In genomic region chr3:107414325-107414964, GRCh38 we compare ENCODE assay signal across 14 cellular contexts. TPM values are rescaled to one million over a fixed set of nuclear protein-coding genes. Genes with fewer than 3 reads are reported as not detected.
DNase-seq lines count a peak whose midpoint lies in the region; ATAC-seq and TF ChIP-seq lines count a peak whose summit lies in the region.
"Had no signal": no experiment of that assay in that cellular context is flagged by ENCODE, and none has a peak within 500 bp of the region (broad histone marks: within the 10 kb centered on the region; RNA-seq: fewer than 3 reads in every experiment).

No MANE protein-coding gene starts in this region.

- H2AFZ ChIP-seq in DND-41 (ENCODE audit: low read depth, low read length): peak overlapping the region; percentile 70
- no peak overlapping the region for H2AFZ ChIP-seq in smooth muscle cell (ENCODE audit: low read depth)
- no peak overlapping the region for H2AFZ ChIP-seq in H9 (ENCODE audit: low read length)

- H3K4ac ChIP-seq in H9 (ENCODE audit: low read depth, low read length): no peak overlapping the region

- no peak for DNase-seq in DND-41
- no peak for DNase-seq in smooth muscle cell (lab: John Stamatoyannopoulos, UW; ENCODE audit: unreplicated experiment)
- no peak for DNase-seq in NCI-H446 (lab: John Stamatoyannopoulos, UW)
- no peak for DNase-seq in H9
- no peak for DNase-seq in breast epithelium (ENCODE audit: low spot score in 2 of 2)
- DNase-seq: cerebellar nuclear complex, left colon, T1000 had no signal

- H3T11ph ChIP-seq in H9 (ENCODE audit: low read length): no peak overlapping the region

- H3K27me3 ChIP-seq in DND-41 (ENCODE audit: insufficient read depth, low read length, poor library complexity) (no peaks in the 10 kb centered on the region), smooth muscle cell (ENCODE audit: low read depth) (no peaks in the 10 kb centered on the region), H9 (ENCODE audit: insufficient read depth, low read length) (no peaks in the 10 kb centered on the region), breast epithelium (no peaks in the 10 kb centered on the region)

- no peak for TF ChIP-seq CTCF in DND-41 (IDR thresholded peaks at IDR 0.05; ENCODE audit: borderline replicate concordance, extremely low read depth, low read length, poor library complexity, severe bottlenecking)
- no peak for TF ChIP-seq CTCF in smooth muscle cell (IDR thresholded peaks at IDR 0.05; ENCODE audit: borderline replicate concordance, insufficient read depth, poor library complexity, severe bottlenecking)
- TF ChIP-seq CTCF in H9 (conservative IDR thresholded peaks at IDR 0.05): no peak
- TF ChIP-seq CTCF in breast epithelium (IDR thresholded peaks at IDR 0.05): no peak

- no peaks in the 10 kb centered on the region for H3K27me3 Mint-ChIP-seq in H9 (ENCODE audit: low read depth)

- no peak overlapping the region for H2BK5ac ChIP-seq in H9 (ENCODE audit: insufficient read length, low read length)

- H3K4me1 ChIP-seq in DND-41 (ENCODE audit: insufficient read depth, low read length): peaks cover 14% of the 10 kb centered on the region
- H3K4me1 ChIP-seq in smooth muscle cell (ENCODE audit: low read depth): no peaks in the 10 kb centered on the region
- H3K4me1 ChIP-seq in H9 (ENCODE audit: insufficient read depth, low read length): no peaks in the 10 kb centered on the region
- no peaks in the 10 kb centered on the region for H3K4me1 ChIP-seq in breast epithelium

- H3K4me3 Mint-ChIP-seq in H9: no peak overlapping the region

- ATAC-seq in DND-41 (ENCODE audit: insufficient read depth, low read depth): peak; percentile 90
- ATAC-seq in GM19372 (IDR thresholded peaks at IDR 0.05; ENCODE audit: low read depth, unreplicated experiment): peak; percentile 86
- ATAC-seq in HG02840 (IDR thresholded peaks at IDR 0.05; ENCODE audit: low FRiP score, unreplicated experiment): peak; percentile 75
- ATAC-seq in HG03565 (IDR thresholded peaks at IDR 0.05; ENCODE audit: unreplicated experiment): peak; percentile 93
- ATAC-seq: HCT116, left colon had no signal

- H3K36me3 ChIP-seq in DND-41 (ENCODE audit: insufficient read depth, low read length) (no peaks in the 10 kb centered on the region), smooth muscle cell (ENCODE audit: low read depth) (no peaks in the 10 kb centered on the region), breast epithelium (no peaks in the 10 kb centered on the region)

- H2AK5ac ChIP-seq in H9 (ENCODE audit: insufficient read length, low read length): no peak overlapping the region

- peak overlapping the region; percentile 37 for H3K4me2 ChIP-seq in DND-41 (ENCODE audit: insufficient read depth, low read length)
- no peak overlapping the region for H3K4me2 ChIP-seq in smooth muscle cell
- H3K4me2 ChIP-seq in H9 (ENCODE audit: insufficient read depth, insufficient read length, low read length): no peak overlapping the region

- no peak overlapping the region for H4K5ac ChIP-seq in H9 (ENCODE audit: insufficient read length, low read depth, low read length)

- H3K9ac ChIP-seq in DND-41 (ENCODE audit: low read depth, low read length): no peak overlapping the region; the same call in 1 of the 2 replicates
- no peak overlapping the region for H3K9ac ChIP-seq in smooth muscle cell (ENCODE audit: low read depth)
- H3K9ac ChIP-seq in H9 (ENCODE audit: extremely low read depth, insufficient read length, low read length): no peak overlapping the region

- H4K91ac ChIP-seq in H9 (ENCODE audit: insufficient read length, low read depth, low read length): no peak overlapping the region

- peaks cover 0 to 3% (median 0%) of the 10 kb centered on the region in 3 experiments; a peak in 3 of 7 replicates for H3K36me3 Mint-ChIP-seq in H9 (ENCODE audit: insufficient read depth in 1 of 3, low read depth in 3 of 3)

- H3K27ac ChIP-seq in DND-41 (ENCODE audit: low read length): peak overlapping the region; percentile 61; the same call in 1 of the 2 replicates
- H3K27ac ChIP-seq in smooth muscle cell (ENCODE audit: low read depth): no peak overlapping the region
- H3K27ac ChIP-seq in H9 (ENCODE audit: insufficient read length, low read depth, low read length): no peak overlapping the region
- no peak overlapping the region for H3K27ac ChIP-seq in breast epithelium

- H3K23ac ChIP-seq in H9 (ENCODE audit: insufficient read length, low read depth, low read length): no peak overlapping the region

- H4K20me1 ChIP-seq in DND-41 (ENCODE audit: insufficient read depth, low read length) (no peaks in the 10 kb centered on the region), smooth muscle cell (ENCODE audit: low read depth) (no peaks in the 10 kb centered on the region), H9 (ENCODE audit: control insufficient read depth, insufficient read depth, insufficient read length) (no peaks in the 10 kb centered on the region)

- H3K14ac ChIP-seq in H9 (ENCODE audit: insufficient read depth, low read length): no peak overlapping the region

- no peak overlapping the region for H3K56ac ChIP-seq in H9 (ENCODE audit: insufficient read length, low read depth, low read length)

- H3K23me2 ChIP-seq in H9 (ENCODE audit: insufficient read length, low read depth, low read length, poor library complexity, severe bottlenecking): no peaks in the 10 kb centered on the region

- no peak overlapping the region for H2BK12ac ChIP-seq in H9 (ENCODE audit: insufficient read length, low read depth, low read length)

- no peak overlapping the region for H2BK120ac ChIP-seq in H9 (ENCODE audit: low read depth, low read length, poor library complexity, severe bottlenecking)

- no peak overlapping the region for H2BK20ac ChIP-seq in H9 (ENCODE audit: low read depth, low read length, poor library complexity, severe bottlenecking)

- no peaks in the 10 kb centered on the region for H3K79me1 ChIP-seq in H9 (ENCODE audit: insufficient read depth, low read depth, low read length, poor library complexity, severe bottlenecking)

- no peak overlapping the region for H3K18ac ChIP-seq in H9 (ENCODE audit: insufficient read length, low read depth, low read length)

- H3K27ac Mint-ChIP-seq in H9: no peak overlapping the region

- WGBS in smooth muscle cell (ENCODE audit: low lambda C conversion rate): 94% methylated on average over 1 of the region's 1 CpG
- no CpG with 5 or more reads among the region's 1 CpG for whole genome bisulfite sequencing in H9 (ENCODE audit: extremely low coverage, insufficient read length, low lambda C conversion rate)

- no peak for TF ChIP-seq POLR2A in breast epithelium (IDR thresholded peaks at IDR 0.05)

- peaks cover 3 to 6% of the 10 kb centered on the region in 2 experiments; a peak in 4 of 5 replicates for H3K9me3 Mint-ChIP-seq in H9

- no peak overlapping the region for H2BK15ac ChIP-seq in H9 (ENCODE audit: low read depth, low read length)

- H3F3A ChIP-seq in smooth muscle cell (ENCODE audit: low read depth): no peaks in the 10 kb centered on the region

- H3K9me3 ChIP-seq in DND-41 (ENCODE audit: insufficient read depth, low read length, severe bottlenecking) (peaks cover 2% of the 10 kb centered on the region), smooth muscle cell (replicated peaks; ENCODE audit: low read depth) (no peaks in the 10 kb centered on the region), H9 (ENCODE audit: control insufficient read depth, low read depth, low read length) (no peaks in the 10 kb centered on the region), breast epithelium (peaks cover 0 to 8% of the 10 kb centered on the region in 2 donors)

- intact Hi-C loops in breast epithelium (cut with DNase I; ENCODE audit: low total_unique reads): no loop called here

- H3K79me2 ChIP-seq in DND-41 (ENCODE audit: insufficient read depth, low read length): no peaks in the 10 kb centered on the region
- no peaks in the 10 kb centered on the region for H3K79me2 ChIP-seq in smooth muscle cell (ENCODE audit: low read depth)
- no peaks in the 10 kb centered on the region for H3K79me2 ChIP-seq in H9 (ENCODE audit: insufficient read depth, low read length)

- no peak overlapping the region for H4K8ac ChIP-seq in H9 (replicated peaks; ENCODE audit: insufficient read length, low read depth, low read length)

- no peak overlapping the region for H3K4me3 ChIP-seq in DND-41 (ENCODE audit: low read depth in 1 of 2, low read length in 2 of 2)
- H3K4me3 ChIP-seq in smooth muscle cell: no peak overlapping the region
- no peak overlapping the region for H3K4me3 ChIP-seq in breast epithelium

- H3K4me1 Mint-ChIP-seq in H9: no peaks in the 10 kb centered on the region; a peak in 1 of 4 replicates

RNA-seq across cellular contexts. Expression of gene CCDC54, which starts 37.2 kb away (rescaled TPM):
- total RNA-seq in smooth muscle cell: not detected in 2 replicates
- polyA plus RNA-seq in smooth muscle cell: 0.49 TPM in 1 of 2 replicates, not detected in the other
- total RNA-seq in H9 (2021): not detected in 2 replicates
- total RNA-seq in breast epithelium: under 1 TPM in 1 of 3 donors, not detected in 2; 0.33 TPM
- total RNA-seq: G401, left colon, MCF 10A had no signal
